8 cellular contexts compared by ENCODE assay signal in genomic region chr17:44006581-44007345, GRCh38. TPM values are rescaled to one million over a fixed set of nuclear protein-coding genes. Genes with fewer than 3 reads are reported as not detected.
DNase-seq lines count a peak whose midpoint lies in the region; ATAC-seq and TF ChIP-seq lines count a peak whose summit lies in the region.

No MANE protein-coding gene starts in this region.

- no peaks in the 10 kb centered on the region for H3K9me3 ChIP-seq in MG63
- H3K9me3 ChIP-seq in neural progenitor cell (ENCODE audit: low read depth), result no peaks in the 10 kb centered on the region

- ATAC-seq in GM21529 (IDR thresholded peaks at IDR 0.05; ENCODE audit: unreplicated experiment), result peak; percentile 67
- peak; percentile 83 for ATAC-seq in stimulated activated naive CD8-positive, alpha-beta T cell treated with anti-CD3 and anti-CD28 coated beads, Interleukin-15, amount 100 ng/mL, for 72 hours

- H2AFZ ChIP-seq in neural progenitor cell (replicated peaks), result peak overlapping the region; percentile 60

- peak overlapping the region; percentile 57 for H3K4me3 ChIP-seq in MG63
- peak overlapping the region; percentile 67 to 76 for H3K4me3 ChIP-seq in foreskin fibroblast (ENCODE audit: low read depth in 1 of 2, low read length in 2 of 2)
- H3K4me3 ChIP-seq in neural progenitor cell, result peak overlapping the region; percentile 71

- no peaks in the 10 kb centered on the region for H3K27me3 ChIP-seq in MG63
- peaks cover 50% of the 10 kb centered on the region for H3K27me3 ChIP-seq in neural progenitor cell

- peaks cover 32% of the 10 kb centered on the region for H3K27me3 Mint-ChIP-seq in neural progenitor cell (ENCODE audit: insufficient read depth, low read depth)
- H3K27me3 Mint-ChIP-seq in stimulated activated naive CD8-positive, alpha-beta T cell treated with anti-CD3 and anti-CD28 coated beads, Interleukin-15, amount 100 ng/mL, for 72 hours, result peaks cover 38% of the 10 kb centered on the region

- H3F3A ChIP-seq in neural progenitor cell (ENCODE audit: low read depth), result peaks cover 28% of the 10 kb centered on the region

- DNase-seq in COLO829 (ENCODE audit: low spot score) (peak; percentile 95), MG63 (peak; percentile 98), SHP77 (lab: John Stamatoyannopoulos, UW) (peak; percentile 80 to 82), foreskin fibroblast (peak; percentile 99), neural progenitor cell (ENCODE audit: low spot score) (peak; percentile 99)
- peak; percentile 97 for DNase-seq in activated effector memory CD4-positive, alpha-beta T cell treated with Interleukin-2 at 50 U/mL for 16 hours
- DNase-seq in stimulated activated naive CD8-positive, alpha-beta T cell treated with anti-CD3 and anti-CD28 coated beads, Interleukin-15, amount 100 ng/mL, for 72 hours, result peak; percentile 86 to 89

- H3K27ac Mint-ChIP-seq in neural progenitor cell, result no peak overlapping the region
- peak overlapping the region; percentile 70 to 76 for H3K27ac Mint-ChIP-seq in stimulated activated naive CD8-positive, alpha-beta T cell treated with anti-CD3 and anti-CD28 coated beads, Interleukin-15, amount 100 ng/mL, for 72 hours

- no peaks in the 10 kb centered on the region for H3K79me2 ChIP-seq in neural progenitor cell (ENCODE audit: low read depth)

- TF ChIP-seq CTCF in foreskin fibroblast (IDR thresholded peaks at IDR 0.05; ENCODE audit: low read depth, low read length) (peak; percentile 57), neural progenitor cell (IDR thresholded peaks at IDR 0.05) (peak; percentile 71)

- peaks cover 10% of the 10 kb centered on the region for H3K36me3 ChIP-seq in MG63
- no peaks in the 10 kb centered on the region for H3K36me3 ChIP-seq in neural progenitor cell

- H3K4me3 Mint-ChIP-seq in neural progenitor cell, result peak overlapping the region; percentile 94
- peak overlapping the region; percentile 90 to 94 for H3K4me3 Mint-ChIP-seq in stimulated activated naive CD8-positive, alpha-beta T cell treated with anti-CD3 and anti-CD28 coated beads, Interleukin-15, amount 100 ng/mL, for 72 hours

- peaks cover 19% of the 10 kb centered on the region for H3K4me1 ChIP-seq in neural progenitor cell

- peak overlapping the region; percentile 84 for H3K4me2 ChIP-seq in neural progenitor cell

- H3K9me3 Mint-ChIP-seq in neural progenitor cell, result no peaks in the 10 kb centered on the region
- H3K9me3 Mint-ChIP-seq in stimulated activated naive CD8-positive, alpha-beta T cell treated with anti-CD3 and anti-CD28 coated beads, Interleukin-15, amount 100 ng/mL, for 72 hours, result no peaks in the 10 kb centered on the region

- peaks cover 23% of the 10 kb centered on the region for H4K20me1 ChIP-seq in neural progenitor cell (ENCODE audit: low read depth)

- H3K27ac ChIP-seq in neural progenitor cell, result no peak overlapping the region

- H3K4me1 Mint-ChIP-seq in neural progenitor cell, result peaks cover 19% of the 10 kb centered on the region
- peaks cover 50% of the 10 kb centered on the region for H3K4me1 Mint-ChIP-seq in stimulated activated naive CD8-positive, alpha-beta T cell treated with anti-CD3 and anti-CD28 coated beads, Interleukin-15, amount 100 ng/mL, for 72 hours

- peaks cover 2% of the 10 kb centered on the region for H3K36me3 Mint-ChIP-seq in neural progenitor cell

- no peak overlapping the region for H3K9ac ChIP-seq in neural progenitor cell

RNA-seq across cellular contexts. Expression of gene NAGS, which starts 2.3 kb away (rescaled TPM):
- 1.4 TPM in 1 of 2 replicates, not detected in the other for total RNA-seq in MG63 (2014; rRNA removed; shearing (Covaris generic); ENCODE audit: low replicate concordance)
- 1.8 and 2.2 TPM in 2 replicates for total RNA-seq in neural progenitor cell (ENCODE audit: low replicate concordance)

RNA-seq across cellular contexts. Expression of gene TMEM101, which starts 8.0 kb away (rescaled TPM):
- total RNA-seq in MG63 (2014; rRNA removed; shearing (Covaris generic); ENCODE audit: low replicate concordance), result 33.2 and 56.8 TPM in 2 replicates
- 33.8 and 55.9 TPM in 2 replicates for total RNA-seq in neural progenitor cell (ENCODE audit: low replicate concordance)

RNA-seq across cellular contexts. Expression of gene PYY, which starts 53.0 kb away (rescaled TPM):
- total RNA-seq in MG63 (2014; rRNA removed; shearing (Covaris generic); ENCODE audit: low replicate concordance), result not detected in 2 replicates
- 0.40 TPM in 1 of 2 replicates, not detected in the other for total RNA-seq in neural progenitor cell (ENCODE audit: low replicate concordance)

RNA-seq across cellular contexts. Expression of gene LSM12, which starts 59.7 kb away (rescaled TPM):
- total RNA-seq in MG63 (2014; rRNA removed; shearing (Covaris generic); ENCODE audit: low replicate concordance), result 107 and 128 TPM in 2 replicates
- 69.6 and 76.7 TPM in 2 replicates for total RNA-seq in neural progenitor cell (ENCODE audit: low replicate concordance)
